12 cellular contexts compared by ENCODE assay signal in the genomic region with DNA sequence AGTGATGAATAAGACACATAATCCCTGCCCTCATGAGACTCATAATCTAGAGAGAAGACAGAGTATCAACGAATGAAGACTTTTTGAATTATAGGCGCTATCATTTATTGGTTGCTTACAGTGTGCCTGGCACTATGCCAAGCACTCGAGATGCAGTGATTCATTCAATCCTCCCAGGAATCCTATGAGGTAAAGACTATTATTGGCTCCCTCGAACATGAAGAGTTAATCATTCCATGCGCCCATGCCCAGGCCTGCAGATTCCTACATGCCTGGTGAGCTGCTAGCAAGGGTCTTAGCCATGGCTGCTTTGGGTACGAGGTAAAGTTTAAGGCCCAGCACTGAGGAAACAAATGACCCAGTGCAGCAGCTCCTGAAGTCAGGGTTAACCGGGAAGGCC. TPM values are rescaled to one million over a fixed set of nuclear protein-coding genes. Genes with fewer than 3 reads are reported as not detected.
DNase-seq lines count a peak whose midpoint lies in the region; ATAC-seq, FAIRE-seq and TF ChIP-seq lines count a peak whose summit lies in the region.
"Had no signal": no experiment of that assay in that cellular context is flagged by ENCODE, and none has a peak within 500 bp of the region (broad histone marks: within the 10 kb centered on the region; RNA-seq: fewer than 3 reads in every experiment).

No MANE protein-coding gene starts in this region.

- H4K20me1 ChIP-seq in fibroblast of lung (ENCODE audit: control insufficient read depth, extremely low read depth, insufficient read depth, low read length): no peaks in the 10 kb centered on the region

- TF ChIP-seq POLR2A in tibial nerve (IDR thresholded peaks at IDR 0.05): no peak

- no peak overlapping the region for H2AFZ ChIP-seq in fibroblast of lung (ENCODE audit: low read length)

- WGBS in tibial nerve, 2 donors: 47 to 61% methylated on average over 7 of the region's 7 CpGs

- no peaks in the 10 kb centered on the region for H3K79me2 ChIP-seq in fibroblast of lung (ENCODE audit: control insufficient read depth, insufficient read depth, low read length)

- H3K9me3 Mint-ChIP-seq in activated naive CD4-positive, alpha-beta T cell treated with anti-CD3 and anti-CD28 coated beads, Interleukin-2, amount 50 U/mL, for 72 hours: no peaks in the 10 kb centered on the region

- DNase-seq in H7 (no peak), RCC 7860 (ENCODE audit: low spot score) (peak; percentile 77), fibroblast of lung (ENCODE audit: low read depth in 2 of 2) (peak; percentile 20 to 59), pulmonary artery endothelial cell (ENCODE audit: low read depth, low spot score) (peak; percentile 15), tibial nerve (ENCODE audit: low spot score in 2 of 2) (no peak), ecto neural progenitor cell (ENCODE audit: low spot score) (no peak)
- no peak for DNase-seq in activated naive CD4-positive, alpha-beta T cell treated with anti-CD3 and anti-CD28 coated beads, Interleukin-2, amount 50 U/mL, for 72 hours (ENCODE audit: low spot score in 2 of 2)
- DNase-seq: activated effector memory CD4-positive, alpha-beta T cell treated with anti-CD3 and anti-CD28 coated beads, Interleukin-2, amount 50 U/mL, for 16 hours; KG1 had no signal

- no peak for ATAC-seq in HG02678 (IDR thresholded peaks at IDR 0.05; ENCODE audit: unreplicated experiment)
- ATAC-seq in activated naive CD4-positive, alpha-beta T cell treated with anti-CD3 and anti-CD28 coated beads, Interleukin-2, amount 50 U/mL, for 72 hours: no peak

- TF ChIP-seq EP300 in tibial nerve (IDR thresholded peaks at IDR 0.05): no peak

- H3K4me3 ChIP-seq in H7 (ENCODE audit: insufficient read depth, low read depth, low read length) (peak overlapping the region; percentile 77), fibroblast of lung (replicated peaks in 1 of 4; ENCODE audit: control extremely low read depth in 1 of 4, insufficient read depth in 1 of 4, low read depth in 3 of 4, low read length in 4 of 4) (peak overlapping the region in 1 of 4 experiments; percentile 43), tibial nerve (no peak overlapping the region)

- peak; percentile 89 for FAIRE-seq in RCC 7860 (lab: Jason Lieb, UNC)
- FAIRE-seq: endometrium had no signal

- H3K27me3 ChIP-seq in H7 (ENCODE audit: control insufficient read depth, insufficient read depth, low read length) (no peaks in the 10 kb centered on the region), fibroblast of lung (ENCODE audit: control insufficient read depth, insufficient read depth, low read length) (no peaks in the 10 kb centered on the region), tibial nerve (peaks cover 0 to 11% of the 10 kb centered on the region in 2 donors)

- H3K36me3 ChIP-seq in H7 (replicated peaks; ENCODE audit: control insufficient read depth, insufficient read depth, low read length) (peaks cover 8% of the 10 kb centered on the region), fibroblast of lung (ENCODE audit: control insufficient read depth, insufficient read depth, low read length) (no peaks in the 10 kb centered on the region), tibial nerve (no peaks in the 10 kb centered on the region)

- H3K4me2 ChIP-seq in fibroblast of lung (ENCODE audit: extremely low read depth, insufficient read depth, low read length): no peak overlapping the region

- H3K27ac ChIP-seq in fibroblast of lung (ENCODE audit: insufficient read depth, low read length) (no peak overlapping the region), tibial nerve (no peak overlapping the region)

- TF ChIP-seq CTCF in fibroblast of lung (conservative IDR thresholded peaks at IDR 0.05 in 1 of 2, IDR thresholded peaks at IDR 0.05 in 1 of 2; ENCODE audit: low read depth in 1 of 2, low read length in 2 of 2): no peak
- TF ChIP-seq CTCF in tibial nerve (IDR thresholded peaks at IDR 0.05): no peak

- H3K4me1 ChIP-seq in fibroblast of lung (ENCODE audit: control insufficient read depth, extremely low read depth, insufficient read depth, low read length) (peaks cover 2% of the 10 kb centered on the region), tibial nerve (peaks cover 0 to 7% (median 0%) of the 10 kb centered on the region in 4 donors)

- H3K27ac Mint-ChIP-seq in activated naive CD4-positive, alpha-beta T cell treated with anti-CD3 and anti-CD28 coated beads, Interleukin-2, amount 50 U/mL, for 72 hours: no peak overlapping the region

- H3K36me3 Mint-ChIP-seq in activated naive CD4-positive, alpha-beta T cell treated with anti-CD3 and anti-CD28 coated beads, Interleukin-2, amount 50 U/mL, for 72 hours: no peaks in the 10 kb centered on the region

- H3K9ac ChIP-seq in fibroblast of lung (ENCODE audit: insufficient read depth, low read length): no peak overlapping the region

- H3K9me3 ChIP-seq in fibroblast of lung (ENCODE audit: control insufficient read depth, insufficient read depth, low read depth, low read length) (no peaks in the 10 kb centered on the region), tibial nerve (no peaks in the 10 kb centered on the region)

RNA-seq across cellular contexts. Expression of a gene that starts 47.0 kb away (rescaled TPM):
- total RNA-seq in H7 (2014; rRNA removed; shearing (Covaris generic)): 0.85 TPM in 1 of 2 replicates, not detected in the other
- total RNA-seq in fibroblast of lung (not detected in 2 replicates), pulmonary artery endothelial cell (not detected in 2 replicates), tibial nerve (not detected)
- not detected in 2 replicates for polyA plus RNA-seq in fibroblast of lung
- not detected in 2 replicates for polyA plus RNA-seq in fibroblast of lung (2012)
- not detected in 2 replicates for polyA minus RNA-seq in fibroblast of lung (ENCODE audit: low replicate concordance)
- total RNA-seq in activated naive CD4-positive, alpha-beta T cell treated with anti-CD3 and anti-CD28 coated beads, Interleukin-2, amount 50 U/mL, for 72 hours: not detected
- total RNA-seq: subcutaneous adipose tissue had no signal

Comparison
In these comparisons a context has a peak if more than half of its experiments do, and no peak if none do; other contexts are left out.
1. DNase-seq: peak in RCC 7860 (single experiment), fibroblast of lung (2 of 2) and pulmonary artery endothelial cell (single experiment); none in H7 (single experiment), tibial nerve (0 of 2), activated naive CD4-positive, alpha-beta T cell treated with anti-CD3 and anti-CD28 coated beads, Interleukin-2, amount 50 U/mL, for 72 hours (0 of 2) and ecto neural progenitor cell (single experiment).